14 cellular contexts compared by ENCODE assay signal in genomic region chr3:13264468-13264795, GRCh38.
DNase-seq lines count a peak whose midpoint lies in the region; ATAC-seq and TF ChIP-seq lines count a peak whose summit lies in the region.
"Had no signal": no experiment of that assay in that cellular context is flagged by ENCODE, and none has a peak within 500 bp of the region (broad histone marks: within the 10 kb centered on the region; RNA-seq: fewer than 3 reads in every experiment).

No MANE protein-coding gene starts in this region.

- no peak overlapping the region for H3K4me2 ChIP-seq in SK-N-SH

- no peaks in the 10 kb centered on the region for H3K27me3 ChIP-seq in SK-N-SH (ENCODE audit: insufficient read depth)
- H3K27me3 ChIP-seq in liver (ENCODE audit: control insufficient read depth in 4 of 4, insufficient read depth in 4 of 4, low read length in 3 of 4) = no peaks in the 10 kb centered on the region
- peaks cover 0 to 23% (median 0%) of the 10 kb centered on the region in 3 donors for H3K27me3 ChIP-seq in stomach
- H3K27me3 ChIP-seq: SJCRH30 had no signal

- H3K4me3 ChIP-seq in SK-N-SH (ENCODE audit: low read depth in 2 of 2, low read length in 1 of 2) (no peak overlapping the region), liver (ENCODE audit: low read depth in 1 of 3, low read length in 3 of 3) (no peak overlapping the region), stomach (no peak overlapping the region)
- H3K4me3 ChIP-seq: SJCRH30 had no signal

- H4K20me1 ChIP-seq in SK-N-SH (ENCODE audit: insufficient read depth) = no peaks in the 10 kb centered on the region

- H3K9me3 ChIP-seq in SK-N-SH = no peaks in the 10 kb centered on the region
- no peaks in the 10 kb centered on the region for H3K9me3 ChIP-seq in liver (ENCODE audit: control insufficient read depth in 4 of 4, low read length in 3 of 4)
- peaks cover 0 to 10% (median 2%) of the 10 kb centered on the region in 4 donors for H3K9me3 ChIP-seq in stomach
- H3K9me3 ChIP-seq: SJCRH30 had no signal

- H3F3A ChIP-seq in SK-N-SH (replicated peaks; ENCODE audit: insufficient read depth) = no peaks in the 10 kb centered on the region

- TF ChIP-seq CTCF in SK-N-SH (IDR thresholded peaks at IDR 0.05) = no peak
- no peak for TF ChIP-seq CTCF in brain (conservative IDR thresholded peaks at IDR 0.05)
- TF ChIP-seq CTCF in liver (IDR thresholded peaks at IDR 0.05; ENCODE audit: low read depth, low read length, missing input control) = no peak
- TF ChIP-seq CTCF in stomach (IDR thresholded peaks at IDR 0.05) = no peak

- POLR2A ChIA-PET in SK-N-SH (lab: Yijun Ruan, JAX) = interaction anchor here (1.1 kb wide), 1 partner anchor 9 kb away, joined by 3 read pairs; no protein-coding TSS in a partner anchor

- H3K4me1 ChIP-seq in SK-N-SH (ENCODE audit: control insufficient read depth in 1 of 2, insufficient read depth in 2 of 2, low read depth in 1 of 2, low read length in 1 of 2) (peaks cover 0 to 42% of the 10 kb centered on the region in 2 experiments; a peak in 1 of 4 replicates), liver (ENCODE audit: control insufficient read depth in 4 of 4, insufficient read depth in 4 of 4, low read length in 3 of 4) (peaks cover 30 to 55% (median 41%) of the 10 kb centered on the region in 4 donors), stomach (peaks cover 0 to 6% (median 0%) of the 10 kb centered on the region in 4 donors)
- H3K4me1 ChIP-seq: SJCRH30 had no signal

- peaks cover 0 to 18% (median 14%) of the 10 kb centered on the region in 5 experiments for H3K9me3 Mint-ChIP-seq in brain
- no peaks in the 10 kb centered on the region for H3K9me3 Mint-ChIP-seq in activated naive CD4-positive, alpha-beta T cell treated with anti-CD3 and anti-CD28 coated beads, Interleukin-2, amount 50 U/mL, for 72 hours

- ATAC-seq in SK-N-SH treated with all-trans-retinoic acid at 6 μM for 48 hours = no peak
- ATAC-seq in HG03280 (IDR thresholded peaks at IDR 0.05; ENCODE audit: unreplicated experiment) = no peak
- no peak for ATAC-seq in activated naive CD4-positive, alpha-beta T cell treated with anti-CD3 and anti-CD28 coated beads, Interleukin-2, amount 50 U/mL, for 72 hours

- 60% methylated on average over 9 of the region's 9 CpGs for WGBS in SK-N-SH (ENCODE audit: low lambda C conversion rate)
- WGBS in liver = 44% methylated on average over 9 of the region's 9 CpGs
- WGBS in stomach, 5 donors = 63 to 77% (median 71%) methylated on average over 9 of the region's 9 CpGs

- H2AFZ ChIP-seq in SK-N-SH (ENCODE audit: low read depth) = no peak overlapping the region

- TF ChIP-seq POLR2A in stomach (IDR thresholded peaks at IDR 0.05) = no peak

- H3K27ac Mint-ChIP-seq in brain = peak overlapping the region in 3 of 5 experiments; percentile 12 to 85 (median 45)
- no peak overlapping the region for H3K27ac Mint-ChIP-seq in activated naive CD4-positive, alpha-beta T cell treated with anti-CD3 and anti-CD28 coated beads, Interleukin-2, amount 50 U/mL, for 72 hours

- H3K79me2 ChIP-seq in SK-N-SH (ENCODE audit: insufficient read depth) = no peaks in the 10 kb centered on the region

- H3K36me3 ChIP-seq in SK-N-SH (replicated peaks in 1 of 2; ENCODE audit: control insufficient read depth in 1 of 2, insufficient read depth in 2 of 2, low read length in 1 of 2) = no peaks in the 10 kb centered on the region
- H3K36me3 ChIP-seq in liver (ENCODE audit: control insufficient read depth in 4 of 4, insufficient read depth in 3 of 4, low read depth in 1 of 4, low read length in 3 of 4) = no peaks in the 10 kb centered on the region
- no peaks in the 10 kb centered on the region for H3K36me3 ChIP-seq in stomach
- H3K36me3 ChIP-seq: SJCRH30 had no signal

- H3K27ac ChIP-seq in SK-N-SH (ENCODE audit: low read depth in 2 of 2, low read length in 1 of 2) (peak overlapping the region in 1 of 2 experiments; percentile 81; a peak in 2 of 4 replicates), liver (ENCODE audit: low read depth in 1 of 2, low read length in 2 of 2) (peak overlapping the region; percentile 81 to 91), stomach (peak overlapping the region in 3 of 5 donors; percentile 20 to 53 (median 46))
- H3K27ac ChIP-seq: SJCRH30 had no signal

- TF ChIP-seq EP300 in SK-N-SH (IDR thresholded peaks at IDR 0.05; ENCODE audit: borderline replicate concordance in 1 of 2, low read depth in 1 of 2, low read length in 1 of 2) (no peak), stomach (IDR thresholded peaks at IDR 0.05) (no peak)

- H3K9ac ChIP-seq in SK-N-SH = no peak overlapping the region
- no peak overlapping the region for H3K9ac ChIP-seq in liver (ENCODE audit: low read depth in 1 of 2, low read length in 2 of 2)

- TF ChIP-seq RAD21 in SK-N-SH (IDR thresholded peaks at IDR 0.05; ENCODE audit: low read length) (no peak), liver (IDR thresholded peaks at IDR 0.05) (no peak)

- H3K27me3 Mint-ChIP-seq in brain = peaks cover 7% of the 10 kb centered on the region

- H3K36me3 Mint-ChIP-seq in brain = no peaks in the 10 kb centered on the region
- H3K36me3 Mint-ChIP-seq in activated naive CD4-positive, alpha-beta T cell treated with anti-CD3 and anti-CD28 coated beads, Interleukin-2, amount 50 U/mL, for 72 hours = no peaks in the 10 kb centered on the region

- DNase-seq in SK-N-SH (peak; percentile 53), stomach (no peak), SHP77 (lab: John Stamatoyannopoulos, UW) (no peak)
- no peak for DNase-seq in activated naive CD4-positive, alpha-beta T cell treated with anti-CD3 and anti-CD28 coated beads, Interleukin-2, amount 50 U/mL, for 72 hours (ENCODE audit: low spot score in 2 of 2)
- DNase-seq: 8988T, H7, NCI-H1417, NCI-H1930, NCI-H2171, SJCRH30 had no signal

- H3K4me3 Mint-ChIP-seq in brain = no peak overlapping the region

- intact Hi-C loops in stomach (cut with DNase I; ENCODE audit: low total_unique reads) = no loop called here

- CTCF ChIA-PET in SK-N-SH (lab: Yijun Ruan, JAX) = interaction anchor here (1.2 kb wide), 1 partner anchor 10 kb away, joined by 3 read pairs; no protein-coding TSS in a partner anchor

- peaks cover 37% of the 10 kb centered on the region for H3K4me1 Mint-ChIP-seq in brain

- H3K9me2 ChIP-seq in SK-N-SH = no peaks in the 10 kb centered on the region

TF ChIP-seq in SK-N-SH, 30 proteins besides CTCF, POLR2A, EP300 and RAD21 (continues in another document):
- TF ChIP-seq IRF3 (IDR thresholded peaks at IDR 0.05; ENCODE audit: low read depth, low read length) (no peak), MAX (IDR thresholded peaks at IDR 0.05; ENCODE audit: low read depth) (no peak), TCF12 (IDR thresholded peaks at IDR 0.05) (no peak), SIN3A (IDR thresholded peaks at IDR 0.05; ENCODE audit: borderline replicate concordance, low read depth, low read length) (no peak), FOXJ3 (CRISPR knock-in tag; IDR thresholded peaks at IDR 0.05) (no peak), ELF1 (IDR thresholded peaks at IDR 0.05) (no peak)

TF ChIP-seq in SK-N-SH treated with all-trans-retinoic acid at 6 μM for 48 hours, 23 proteins besides CTCF, POLR2A, EP300 and RAD21:
- TF ChIP-seq CSDC2 (CRISPR knock-in tag; IDR thresholded peaks at IDR 0.05) = no peak
- no peak for TF ChIP-seq ZNF8 (CRISPR knock-in tag; IDR thresholded peaks at IDR 0.05)
- no peak for TF ChIP-seq CREB5 (CRISPR knock-in tag; IDR thresholded peaks at IDR 0.05; ENCODE audit: low read depth)
- no peak for TF ChIP-seq ZFP30 (CRISPR knock-in tag; IDR thresholded peaks at IDR 0.05)
- TF ChIP-seq BACH2 (CRISPR knock-in tag; IDR thresholded peaks at IDR 0.05; ENCODE audit: borderline replicate concordance) = no peak
- TF ChIP-seq RARB (CRISPR knock-in tag; IDR thresholded peaks at IDR 0.05) = no peak

TF ChIP-seq in liver, 16 proteins besides CTCF, POLR2A, EP300 and RAD21 (continues in another document):
- TF ChIP-seq NR2F2 (IDR thresholded peaks at IDR 0.05) = no peak
- no peak for TF ChIP-seq RXRA (IDR thresholded peaks at IDR 0.05)
- no peak for TF ChIP-seq JUND (IDR thresholded peaks at IDR 0.05)
- TF ChIP-seq SP1 (IDR thresholded peaks at IDR 0.05) = no peak
- TF ChIP-seq ZBTB33 (IDR thresholded peaks at IDR 0.05) = no peak
- TF ChIP-seq HNF4G (IDR thresholded peaks at IDR 0.05) = no peak
- TF ChIP-seq REST (IDR thresholded peaks at IDR 0.05) = no peak

Comparison
In these comparisons a context has a peak if more than half of its experiments do, and no peak if none do; other contexts are left out.
1. H3K27ac Mint-ChIP-seq: peak in brain (3 of 5); none in activated naive CD4-positive, alpha-beta T cell treated with anti-CD3 and anti-CD28 coated beads, Interleukin-2, amount 50 U/mL, for 72 hours (0 of 2).